In genomic region chr1:64242895-64243756, GRCh38 we compare ENCODE assay signal across 9 cellular contexts. TPM values are rescaled to one million over a fixed set of nuclear protein-coding genes. Genes with fewer than 3 reads are reported as not detected.
A peak's percentile ranks its signal among the peaks of the same experiment; 100 is the strongest.
DNase-seq lines count a peak whose midpoint lies in the region; ATAC-seq and TF ChIP-seq lines count a peak whose summit lies in the region.
"Had no signal": no experiment of that assay in that cellular context is flagged by ENCODE, and none has a peak within 500 bp of the region (broad histone marks: within the 10 kb centered on the region; RNA-seq: fewer than 3 reads in every experiment).

No MANE protein-coding gene starts in this region.

- no peaks in the 10 kb centered on the region for H3K36me3 Mint-ChIP-seq in CD4-positive, CD25-positive, alpha-beta regulatory T cell

- no peaks in the 10 kb centered on the region for H3K9me3 ChIP-seq in CD4-positive, CD25-positive, alpha-beta regulatory T cell (ENCODE audit: control insufficient read depth in 2 of 2, low read length in 2 of 2)
- H3K9me3 ChIP-seq in GM23248 (ENCODE audit: low read depth), result no peaks in the 10 kb centered on the region

- no peak overlapping the region for H3K9ac ChIP-seq in GM23248

- H3K27ac Mint-ChIP-seq in CD4-positive, CD25-positive, alpha-beta regulatory T cell, result peak overlapping the region; percentile 11 to 68 (median 49)

- H3K79me2 ChIP-seq in GM23248 (ENCODE audit: insufficient read depth), result no peaks in the 10 kb centered on the region

- no peaks in the 10 kb centered on the region for H3K36me3 ChIP-seq in CD4-positive, CD25-positive, alpha-beta regulatory T cell (ENCODE audit: control insufficient read depth, insufficient read depth, low read length)
- H3K36me3 ChIP-seq in GM23248 (ENCODE audit: low read depth), result no peaks in the 10 kb centered on the region

- H3K27me3 ChIP-seq in CD4-positive, CD25-positive, alpha-beta regulatory T cell (ENCODE audit: control insufficient read depth, insufficient read depth, low read length), result peaks cover 2% of the 10 kb centered on the region
- no peaks in the 10 kb centered on the region for H3K27me3 ChIP-seq in GM23248 (replicated peaks; ENCODE audit: insufficient read depth)

- no peak for ATAC-seq in CD4-positive, CD25-positive, alpha-beta regulatory T cell (ENCODE audit: low read depth in 2 of 2)
- ATAC-seq in activated CD4-positive, CD25-positive, alpha-beta regulatory T cell treated with anti-CD3 and anti-CD28 coated beads, Interleukin-2, amount 50 U/mL, for 24 hours, result no peak
- ATAC-seq in GM21367 (IDR thresholded peaks at IDR 0.05; ENCODE audit: unreplicated experiment), result no peak

- H4K20me1 ChIP-seq in GM23248 (ENCODE audit: insufficient read depth), result no peaks in the 10 kb centered on the region

- H3K4me2 ChIP-seq in GM23248 (ENCODE audit: unreplicated experiment), result no peak overlapping the region

- peak overlapping the region; percentile 65 for H3K4me3 ChIP-seq in CD4-positive, CD25-positive, alpha-beta regulatory T cell (ENCODE audit: low read depth, low read length)
- H3K4me3 ChIP-seq in GM23248 (no peak overlapping the region), cardiac fibroblast (replicated peaks in 1 of 2; ENCODE audit: low read depth in 2 of 2, low read length in 2 of 2) (no peak overlapping the region)

- peak overlapping the region in 3 of 4 donors; percentile 35 to 86 (median 79) for H3K4me3 Mint-ChIP-seq in CD4-positive, CD25-positive, alpha-beta regulatory T cell

- no peak for TF ChIP-seq CTCF in cardiac fibroblast (IDR thresholded peaks at IDR 0.05; ENCODE audit: low read depth, low read length)

- H3K9me3 Mint-ChIP-seq in CD4-positive, CD25-positive, alpha-beta regulatory T cell, result no peaks in the 10 kb centered on the region

- H3K27ac ChIP-seq in CD4-positive, CD25-positive, alpha-beta regulatory T cell (ENCODE audit: insufficient read depth, low read length, poor library complexity, severe bottlenecking), result no peak overlapping the region
- no peak overlapping the region for H3K27ac ChIP-seq in GM23248

- 21 to 22% methylated on average over 6 of the region's 6 CpGs for WGBS in GM23248 (ENCODE audit: low coverage in 1 of 2, low lambda C conversion rate in 2 of 2, missing lambda C conversion rate in 2 of 2), 2 experiments

- DNase-seq in CD4-positive, CD25-positive, alpha-beta regulatory T cell, result peak in 2 of 3 donors; percentile 25 to 28
- DNase-seq in GM23248 (peak; percentile 71), NCI-H748 treated with DMSO at 0.1 percent for 48 hours (lab: John Stamatoyannopoulos, UW) (peak; percentile 25), cardiac fibroblast (ENCODE audit: low read depth in 2 of 2) (peak; percentile 68 to 74), lung microvascular endothelial cell (ENCODE audit: low read depth in 2 of 2) (peak; percentile 56 to 65), GM19238 (ENCODE audit: insufficient read length, low spot score) (no peak)

- H3K4me1 ChIP-seq in CD4-positive, CD25-positive, alpha-beta regulatory T cell (ENCODE audit: control insufficient read depth, insufficient read depth, low read length, poor library complexity, severe bottlenecking), result peaks cover 4% of the 10 kb centered on the region
- peaks cover 19% of the 10 kb centered on the region for H3K4me1 ChIP-seq in GM23248 (ENCODE audit: insufficient read depth)

- H3K9me2 ChIP-seq in GM23248 (ENCODE audit: insufficient read depth), result no peaks in the 10 kb centered on the region

- H2AFZ ChIP-seq in GM23248, result no peak overlapping the region

- H3F3A ChIP-seq in GM23248 (ENCODE audit: insufficient read depth), result no peaks in the 10 kb centered on the region; the same call in 1 of the 2 replicates

- in situ Hi-C loops in GM23248 (cut with MboI), result loop anchor here (10.0 to 25.0 kb wide), 3 partner anchors 468 to 631 kb away; partner anchors contain the start of gene ROR1

- H3K4me1 Mint-ChIP-seq in CD4-positive, CD25-positive, alpha-beta regulatory T cell, result peaks cover 4 to 31% (median 11%) of the 10 kb centered on the region in 4 donors

- H3K27me3 Mint-ChIP-seq in CD4-positive, CD25-positive, alpha-beta regulatory T cell, result peaks cover 10% of the 10 kb centered on the region

RNA-seq across cellular contexts. Expression of gene UBE2U, which starts 39.7 kb away (rescaled TPM):
- not detected for total RNA-seq in CD4-positive, CD25-positive, alpha-beta regulatory T cell
- not detected for polyA plus RNA-seq in CD4-positive, CD25-positive, alpha-beta regulatory T cell
- not detected in 2 replicates for total RNA-seq in GM23248 (2014; rRNA removed; shearing (Covaris generic))
- polyA plus RNA-seq in GM23248 (2016; fragmentation: Nextera tagmentation; extraction: Ambion mirVana), result not detected in 2 replicates
- total RNA-seq in lung microvascular endothelial cell, result 0.20 TPM in 1 of 2 replicates, not detected in the other
- total RNA-seq: T-helper 1 cell treated with Interleukin-12 subunit alpha and Interleukin-12 subunit beta and Interleukin-4 antibody, amounts not matched to agents 30 ng/mL and 1 ng/mL, for 36 hours had no signal
